In the genomic region with DNA sequence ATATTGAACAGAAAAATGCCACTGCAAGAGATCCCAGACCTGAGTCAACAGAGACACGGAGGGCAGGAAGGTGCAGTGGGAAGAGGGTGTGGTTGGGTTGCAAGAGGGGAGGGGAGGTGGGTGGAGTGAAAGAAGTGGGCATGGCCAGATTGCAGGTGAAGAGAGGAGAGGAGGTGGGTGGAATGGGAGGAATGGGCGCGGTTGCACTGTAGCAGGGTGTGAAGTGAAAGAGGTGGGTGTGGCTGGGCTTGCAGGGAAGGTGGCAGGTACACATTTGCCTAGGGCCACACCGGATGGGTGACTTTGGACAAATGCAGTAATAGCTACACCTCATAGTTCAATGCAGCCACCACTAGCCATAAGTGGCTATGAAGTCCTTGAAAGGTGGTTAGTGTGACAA, we compare ENCODE assay signal across 10 cellular contexts.
DNase-seq lines count a peak whose midpoint lies in the region; ATAC-seq and TF ChIP-seq lines count a peak whose summit lies in the region.
"Had no signal": no experiment of that assay in that cellular context is flagged by ENCODE, and none has a peak within 500 bp of the region (broad histone marks: within the 10 kb centered on the region; RNA-seq: fewer than 3 reads in every experiment).

No MANE protein-coding gene starts in this region.

- no peaks in the 10 kb centered on the region for H3K27me3 Mint-ChIP-seq in GM23338 (ENCODE audit: insufficient read depth, low read depth, poor library complexity)
- H3K27me3 Mint-ChIP-seq in nephron progenitor cell (ENCODE audit: low read depth, poor library complexity), result peaks cover 5% of the 10 kb centered on the region

- no peaks in the 10 kb centered on the region for H3K9me3 Mint-ChIP-seq in GM23338
- H3K9me3 Mint-ChIP-seq in nephron progenitor cell, result no peaks in the 10 kb centered on the region

- H3K4me3 ChIP-seq in GM23338 (no peak overlapping the region), GM23248 (no peak overlapping the region)
- H3K4me3 ChIP-seq: heart left ventricle, smooth muscle cell had no signal

- DNase-seq in GM23338 (ENCODE audit: low spot score), result peak; percentile 60
- peak; percentile 61 for DNase-seq in NCI-H774 (lab: John Stamatoyannopoulos, UW)
- peak; percentile 64 for DNase-seq in left kidney (ENCODE audit: low read depth, low spot score)
- DNase-seq in KG1 (lab: John Stamatoyannopoulos, UW), result no peak
- DNase-seq in nephron progenitor cell, result no peak
- no peak for DNase-seq in GM23248
- no peak for DNase-seq in activated CD4-positive, CD25-positive, alpha-beta regulatory T cell treated with anti-CD3 and anti-CD28 coated beads, Interleukin-2, amount 50 U/mL, for 72 hours
- DNase-seq: heart left ventricle had no signal

- WGBS in GM23248 (ENCODE audit: low coverage in 1 of 2, low lambda C conversion rate in 2 of 2, missing lambda C conversion rate in 2 of 2), 2 experiments, result 97 to 100% methylated on average over 2 to 4 of the region's 4 CpGs

- TF ChIP-seq CTCF in GM23338 (conservative IDR thresholded peaks at IDR 0.05; ENCODE audit: low read depth in 2 of 2) (no peak), nephron progenitor cell (IDR thresholded peaks at IDR 0.05) (no peak)

- H3K4me1 ChIP-seq in GM23338 (ENCODE audit: insufficient read depth) (no peaks in the 10 kb centered on the region), GM23248 (ENCODE audit: insufficient read depth) (peaks cover 5% of the 10 kb centered on the region; the same call in 1 of the 2 replicates)

- H3K4me1 Mint-ChIP-seq in GM23338 (no peaks in the 10 kb centered on the region), nephron progenitor cell (no peaks in the 10 kb centered on the region)

- H3K9me2 ChIP-seq in GM23338 (ENCODE audit: insufficient read depth), result no peaks in the 10 kb centered on the region
- H3K9me2 ChIP-seq in GM23248 (ENCODE audit: insufficient read depth), result no peaks in the 10 kb centered on the region

- ATAC-seq in GM18858 (IDR thresholded peaks at IDR 0.05; ENCODE audit: unreplicated experiment) (peak; percentile 40), GM23338 (peak; percentile 98)

- H3K36me3 ChIP-seq in GM23338 (ENCODE audit: insufficient read depth) (no peaks in the 10 kb centered on the region), GM23248 (ENCODE audit: low read depth) (no peaks in the 10 kb centered on the region)
- H3K36me3 ChIP-seq: heart left ventricle had no signal

- no peaks in the 10 kb centered on the region for H3K9me3 ChIP-seq in GM23248 (ENCODE audit: low read depth)
- H3K9me3 ChIP-seq: heart left ventricle had no signal

- H3F3A ChIP-seq in GM23338 (replicated peaks; ENCODE audit: low read depth) (no peaks in the 10 kb centered on the region), GM23248 (ENCODE audit: insufficient read depth) (no peaks in the 10 kb centered on the region)

- H3K27ac ChIP-seq in GM23338 (ENCODE audit: low read depth), result no peak overlapping the region
- no peak overlapping the region for H3K27ac ChIP-seq in GM23248
- H3K27ac ChIP-seq: heart left ventricle had no signal

- H3K4me2 ChIP-seq in GM23338 (no peak overlapping the region), GM23248 (ENCODE audit: unreplicated experiment) (no peak overlapping the region)
- H3K4me2 ChIP-seq: smooth muscle cell had no signal

- H3K27me3 ChIP-seq in GM23338 (ENCODE audit: insufficient read depth) (no peaks in the 10 kb centered on the region), GM23248 (replicated peaks; ENCODE audit: insufficient read depth) (no peaks in the 10 kb centered on the region)
- H3K27me3 ChIP-seq: heart left ventricle had no signal

- H3K27ac Mint-ChIP-seq in GM23338, result no peak overlapping the region
- no peak overlapping the region for H3K27ac Mint-ChIP-seq in nephron progenitor cell

- H4K20me1 ChIP-seq in GM23338 (replicated peaks; ENCODE audit: insufficient read depth) (no peaks in the 10 kb centered on the region), GM23248 (ENCODE audit: insufficient read depth) (no peaks in the 10 kb centered on the region)

- H3K9ac ChIP-seq in GM23248, result no peak overlapping the region

- no peaks in the 10 kb centered on the region for H3K36me3 Mint-ChIP-seq in GM23338 (ENCODE audit: low read depth)
- no peaks in the 10 kb centered on the region for H3K36me3 Mint-ChIP-seq in nephron progenitor cell (ENCODE audit: low read depth)

- no peaks in the 10 kb centered on the region for H3K79me2 ChIP-seq in GM23338 (replicated peaks; ENCODE audit: insufficient read depth)
- peaks cover 97% of the 10 kb centered on the region for H3K79me2 ChIP-seq in GM23248 (ENCODE audit: insufficient read depth)

- H2AFZ ChIP-seq in GM23338, result no peak overlapping the region
- H2AFZ ChIP-seq in GM23248, result no peak overlapping the region

- no peak overlapping the region for H3K4me3 Mint-ChIP-seq in GM23338
- H3K4me3 Mint-ChIP-seq in nephron progenitor cell, result no peak overlapping the region

- in situ Hi-C loops in GM23248 (cut with MboI), result no loop called here

TF ChIP-seq in GM23338, 12 proteins besides CTCF, POLR2A, EP300 and RAD21 (continues in another document):
- TF ChIP-seq, protein P1, sequence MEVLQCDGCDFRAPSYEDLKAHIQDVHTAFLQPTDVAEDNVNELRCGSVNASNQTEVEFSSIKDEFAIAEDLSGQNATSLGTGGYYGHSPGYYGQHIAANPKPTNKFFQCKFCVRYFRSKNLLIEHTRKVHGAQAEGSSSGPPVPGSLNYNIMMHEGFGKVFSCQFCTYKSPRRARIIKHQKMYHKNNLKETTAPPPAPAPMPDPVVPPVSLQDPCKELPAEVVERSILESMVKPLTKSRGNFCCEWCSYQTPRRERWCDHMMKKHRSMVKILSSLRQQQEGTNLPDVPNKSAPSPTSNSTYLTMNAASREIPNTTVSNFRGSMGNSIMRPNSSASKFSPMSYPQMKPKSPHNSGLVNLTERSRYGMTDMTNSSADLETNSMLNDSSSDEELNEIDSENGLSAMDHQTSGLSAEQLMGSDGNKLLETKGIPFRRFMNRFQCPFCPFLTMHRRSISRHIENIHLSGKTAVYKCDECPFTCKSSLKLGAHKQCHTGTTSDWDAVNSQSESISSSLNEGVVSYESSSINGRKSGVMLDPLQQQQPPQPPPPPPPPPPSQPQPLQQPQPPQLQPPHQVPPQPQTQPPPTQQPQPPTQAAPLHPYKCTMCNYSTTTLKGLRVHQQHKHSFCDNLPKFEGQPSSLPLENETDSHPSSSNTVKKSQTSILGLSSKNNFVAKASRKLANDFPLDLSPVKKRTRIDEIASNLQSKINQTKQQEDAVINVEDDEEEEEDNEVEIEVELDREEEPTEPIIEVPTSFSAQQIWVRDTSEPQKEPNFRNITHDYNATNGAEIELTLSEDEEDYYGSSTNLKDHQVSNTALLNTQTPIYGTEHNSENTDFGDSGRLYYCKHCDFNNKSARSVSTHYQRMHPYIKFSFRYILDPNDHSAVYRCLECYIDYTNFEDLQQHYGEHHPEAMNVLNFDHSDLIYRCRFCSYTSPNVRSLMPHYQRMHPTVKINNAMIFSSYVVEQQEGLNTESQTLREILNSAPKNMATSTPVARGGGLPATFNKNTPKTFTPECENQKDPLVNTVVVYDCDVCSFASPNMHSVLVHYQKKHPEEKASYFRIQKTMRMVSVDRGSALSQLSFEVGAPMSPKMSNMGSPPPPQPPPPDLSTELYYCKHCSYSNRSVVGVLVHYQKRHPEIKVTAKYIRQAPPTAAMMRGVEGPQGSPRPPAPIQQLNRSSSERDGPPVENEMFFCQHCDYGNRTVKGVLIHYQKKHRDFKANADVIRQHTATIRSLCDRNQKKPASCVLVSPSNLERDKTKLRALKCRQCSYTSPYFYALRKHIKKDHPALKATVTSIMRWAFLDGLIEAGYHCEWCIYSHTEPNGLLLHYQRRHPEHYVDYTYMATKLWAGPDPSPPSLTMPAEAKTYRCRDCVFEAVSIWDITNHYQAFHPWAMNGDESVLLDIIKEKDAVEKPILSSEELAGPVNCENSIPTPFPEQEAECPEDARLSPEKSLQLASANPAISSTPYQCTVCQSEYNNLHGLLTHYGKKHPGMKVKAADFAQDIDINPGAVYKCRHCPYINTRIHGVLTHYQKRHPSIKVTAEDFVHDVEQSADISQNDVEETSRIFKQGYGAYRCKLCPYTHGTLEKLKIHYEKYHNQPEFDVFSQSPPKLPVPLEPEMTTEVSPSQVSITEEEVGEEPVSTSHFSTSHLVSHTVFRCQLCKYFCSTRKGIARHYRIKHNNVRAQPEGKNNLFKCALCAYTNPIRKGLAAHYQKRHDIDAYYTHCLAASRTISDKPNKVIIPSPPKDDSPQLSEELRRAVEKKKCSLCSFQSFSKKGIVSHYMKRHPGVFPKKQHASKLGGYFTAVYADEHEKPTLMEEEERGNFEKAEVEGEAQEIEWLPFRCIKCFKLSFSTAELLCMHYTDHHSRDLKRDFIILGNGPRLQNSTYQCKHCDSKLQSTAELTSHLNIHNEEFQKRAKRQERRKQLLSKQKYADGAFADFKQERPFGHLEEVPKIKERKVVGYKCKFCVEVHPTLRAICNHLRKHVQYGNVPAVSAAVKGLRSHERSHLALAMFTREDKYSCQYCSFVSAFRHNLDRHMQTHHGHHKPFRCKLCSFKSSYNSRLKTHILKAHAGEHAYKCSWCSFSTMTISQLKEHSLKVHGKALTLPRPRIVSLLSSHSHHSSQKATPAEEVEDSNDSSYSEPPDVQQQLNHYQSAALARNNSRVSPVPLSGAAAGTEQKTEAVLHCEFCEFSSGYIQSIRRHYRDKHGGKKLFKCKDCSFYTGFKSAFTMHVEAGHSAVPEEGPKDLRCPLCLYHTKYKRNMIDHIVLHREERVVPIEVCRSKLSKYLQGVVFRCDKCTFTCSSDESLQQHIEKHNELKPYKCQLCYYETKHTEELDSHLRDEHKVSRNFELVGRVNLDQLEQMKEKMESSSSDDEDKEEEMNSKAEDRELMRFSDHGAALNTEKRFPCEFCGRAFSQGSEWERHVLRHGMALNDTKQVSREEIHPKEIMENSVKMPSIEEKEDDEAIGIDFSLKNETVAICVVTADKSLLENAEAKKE (CRISPR knock-in tag; IDR thresholded peaks at IDR 0.05), result no peak
- TF ChIP-seq, protein P2, sequence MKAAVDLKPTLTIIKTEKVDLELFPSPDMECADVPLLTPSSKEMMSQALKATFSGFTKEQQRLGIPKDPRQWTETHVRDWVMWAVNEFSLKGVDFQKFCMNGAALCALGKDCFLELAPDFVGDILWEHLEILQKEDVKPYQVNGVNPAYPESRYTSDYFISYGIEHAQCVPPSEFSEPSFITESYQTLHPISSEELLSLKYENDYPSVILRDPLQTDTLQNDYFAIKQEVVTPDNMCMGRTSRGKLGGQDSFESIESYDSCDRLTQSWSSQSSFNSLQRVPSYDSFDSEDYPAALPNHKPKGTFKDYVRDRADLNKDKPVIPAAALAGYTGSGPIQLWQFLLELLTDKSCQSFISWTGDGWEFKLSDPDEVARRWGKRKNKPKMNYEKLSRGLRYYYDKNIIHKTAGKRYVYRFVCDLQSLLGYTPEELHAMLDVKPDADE (IDR thresholded peaks at IDR 0.05), result no peak

Comparison
In these comparisons a context has a peak if more than half of its experiments do, and no peak if none do; other contexts are left out.
1. DNase-seq: peak in GM23338 (single experiment), NCI-H774 (single experiment) and left kidney (single experiment); none in KG1 (single experiment), nephron progenitor cell (single experiment), GM23248 (single experiment) and activated CD4-positive, CD25-positive, alpha-beta regulatory T cell treated with anti-CD3 and anti-CD28 coated beads, Interleukin-2, amount 50 U/mL, for 72 hours (single experiment).